Comparison of ENCODE assay signal across 8 cellular contexts in the genomic region with DNA sequence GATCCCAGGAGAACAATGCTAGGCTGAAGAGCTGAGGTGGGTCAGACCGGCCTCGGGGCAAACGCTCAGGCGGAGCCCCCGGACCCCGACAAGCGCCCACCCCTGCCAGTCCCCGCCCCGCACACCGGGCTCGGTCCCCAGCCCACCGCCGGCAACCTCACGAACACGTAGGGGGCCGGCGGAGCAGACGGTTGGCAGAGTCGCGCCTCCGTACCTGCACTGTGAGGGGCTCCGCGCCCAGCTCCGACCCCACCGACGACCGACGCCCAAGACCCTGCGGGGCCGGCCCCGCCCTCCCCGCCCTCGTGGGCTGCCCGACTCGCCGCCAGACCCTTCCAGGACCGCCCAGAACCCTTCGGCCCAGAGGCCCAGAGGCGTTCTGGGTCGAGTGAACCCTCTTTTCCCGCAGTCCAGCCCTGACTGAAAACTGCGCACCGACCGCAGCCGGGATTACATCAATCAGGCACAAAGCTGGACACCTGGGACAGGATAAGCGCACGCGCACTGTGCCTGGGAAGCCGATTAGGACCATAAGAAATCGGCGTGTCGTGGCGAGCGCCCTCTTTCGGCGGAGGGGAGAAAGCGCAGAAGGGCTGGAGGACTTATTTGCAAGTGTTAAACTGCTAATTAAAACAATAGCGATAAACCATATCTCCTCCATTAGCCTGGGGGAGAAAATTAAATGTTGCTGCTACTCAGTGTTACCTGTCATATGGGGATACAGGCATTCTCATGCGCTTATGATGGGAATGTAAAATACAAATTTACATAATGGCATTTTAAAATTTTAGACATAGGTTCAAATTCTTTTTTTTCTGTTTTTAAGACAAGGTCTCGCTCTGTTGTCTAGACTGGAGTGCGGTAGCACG. TPM values are rescaled to one million over a fixed set of nuclear protein-coding genes. Genes with fewer than 3 reads are reported as not detected.
DNase-seq lines count a peak whose midpoint lies in the region; ATAC-seq, FAIRE-seq and TF ChIP-seq lines count a peak whose summit lies in the region.

No MANE protein-coding gene starts in this region.

- H3K27me3 ChIP-seq in BJ (ENCODE audit: control insufficient read depth, insufficient read depth, low read length) = no peaks in the 10 kb centered on the region

- 1% methylated on average over 29 to 56 of the region's 62 CpGs for WGBS in lower leg skin, 2 donors

- peak; percentile 91 for FAIRE-seq in GM19239 (lab: Jason Lieb, UNC)

- TF ChIP-seq CTCF in BJ (IDR thresholded peaks at IDR 0.05; ENCODE audit: insufficient read depth, low read depth, low read length) (peak; percentile 97), lower leg skin (IDR thresholded peaks at IDR 0.05) (peak in 2 of 3 donors; percentile 13 to 84)

- DNase-seq in BJ (ENCODE audit: low read depth) (no peak), GM19239 (ENCODE audit: insufficient read length, low spot score) (peak; percentile 83), NCI-H748 treated with DMSO at 0.1 percent for 48 hours (lab: John Stamatoyannopoulos, UW) (peak; percentile 80), dermis microvascular lymphatic vessel endothelial cell (ENCODE audit: low read depth in 2 of 2) (peak; percentile 84 to 93), lower leg skin (ENCODE audit: low spot score in 2 of 2) (peak; percentile 88 to 98)
- DNase-seq in activated CD4-positive, alpha-beta T cell treated with anti-CD3 and anti-CD28 coated beads, Interleukin-2, amount 50 U/mL, for 4 hours = peak; percentile 94 to 95
- peak; percentile 90 to 94 for DNase-seq in stimulated activated CD4-positive, alpha-beta T cell treated with anti-CD3 and anti-CD28 coated beads, Interleukin-4, amount 100 ng/mL, for 48 hours (ENCODE audit: low read depth in 2 of 2)

- H3K36me3 ChIP-seq in BJ (ENCODE audit: control insufficient read depth, insufficient read depth, low read length) = no peaks in the 10 kb centered on the region

- POLR2A ChIA-PET in BJ (lab: Charles Lee) = interaction anchor here (0.6 kb wide), 2 partner anchors 9 to 1635 kb away, joined by 3 read pairs; no protein-coding TSS in a partner anchor

- ATAC-seq in HG03521 (IDR thresholded peaks at IDR 0.05; ENCODE audit: unreplicated experiment) = peak; percentile 66

- intact Hi-C loops in lower leg skin (cut with DNase I; ENCODE audit: low total_unique reads) = no loop called here

- CTCF ChIA-PET in BJ (lab: Yijun Ruan, JAX) = interaction anchor here (0.6 to 5.9 kb wide), 27 partner anchors 9 to 570 kb away, joined by 3 to 50 read pairs (median 4); a partner anchor contains a TSS

- TF ChIP-seq POLR2A in lower leg skin (IDR thresholded peaks at IDR 0.05) = no peak

- H3K4me3 ChIP-seq in BJ (ENCODE audit: low read depth, low read length) (peak overlapping the region; percentile 81), lower leg skin (ENCODE audit: low read depth, poor library complexity, severe bottlenecking) (peak overlapping the region; percentile 86)

RNA-seq across cellular contexts. Expression of a gene that starts 11.7 kb away (rescaled TPM):
- 136 and 193 TPM in 2 replicates for polyA plus RNA-seq in BJ (2011; rRNA removed)
- 222 and 371 TPM in 2 replicates for polyA minus RNA-seq in BJ (2011; rRNA and poly(A)+ RNA removed)
- total RNA-seq in dermis microvascular lymphatic vessel endothelial cell = 105 and 136 TPM in 2 replicates
- 100 to 1,000 TPM in 1 of 4 donors, 10 to 100 TPM in 3; 76.5 to 106 (median 95.8) TPM for total RNA-seq in lower leg skin

RNA-seq across cellular contexts. Expression of a gene that starts 29.6 kb away (rescaled TPM):
- 0.18 and 0.67 TPM in 2 replicates for polyA plus RNA-seq in BJ (2011; rRNA removed)
- polyA minus RNA-seq in BJ (2011; rRNA and poly(A)+ RNA removed) = 0.19 and 0.72 TPM in 2 replicates
- total RNA-seq in dermis microvascular lymphatic vessel endothelial cell = under 0.01 and 0.13 TPM in 2 replicates
- 1 to 10 TPM in 3 of 4 donors, under 1 TPM in 1; 0.34 to 2.4 (median 1.2) TPM for total RNA-seq in lower leg skin

RNA-seq across cellular contexts. Expression of a gene that starts 29.7 kb away (rescaled TPM):
- 26.0 and 42.9 TPM in 2 replicates for polyA plus RNA-seq in BJ (2011; rRNA removed)
- polyA minus RNA-seq in BJ (2011; rRNA and poly(A)+ RNA removed) = 33.8 and 54.6 TPM in 2 replicates
- 36.7 and 37.6 TPM in 2 replicates for total RNA-seq in dermis microvascular lymphatic vessel endothelial cell
- total RNA-seq in lower leg skin = 10 to 100 TPM in 1 of 4 donors, 1 to 10 TPM in 3; 5.5 to 13.3 (median 8.0) TPM

RNA-seq across cellular contexts. Expression of a gene that starts 48.6 kb away (rescaled TPM):
- 0.07 and 0.16 TPM in 2 replicates for polyA plus RNA-seq in BJ (2011; rRNA removed)
- polyA minus RNA-seq in BJ (2011; rRNA and poly(A)+ RNA removed) = 0.57 and 0.77 TPM in 2 replicates
- total RNA-seq in dermis microvascular lymphatic vessel endothelial cell (under 0.01 and 0.25 TPM in 2 replicates), lower leg skin (1 to 10 TPM; 3.0 to 5.6 (median 3.7) TPM)

RNA-seq across cellular contexts. Expression of a gene that starts 49.9 kb away (rescaled TPM):
- polyA plus RNA-seq in BJ (2011; rRNA removed) = 8.3 and 12.4 TPM in 2 replicates
- polyA minus RNA-seq in BJ (2011; rRNA and poly(A)+ RNA removed) = 7.9 and 12.7 TPM in 2 replicates
- 18.0 and 32.9 TPM in 2 replicates for total RNA-seq in dermis microvascular lymphatic vessel endothelial cell
- 10 to 100 TPM; 44.9 to 71.8 (median 48.3) TPM for total RNA-seq in lower leg skin
